8 cellular contexts compared by ENCODE assay signal in the genomic region with DNA sequence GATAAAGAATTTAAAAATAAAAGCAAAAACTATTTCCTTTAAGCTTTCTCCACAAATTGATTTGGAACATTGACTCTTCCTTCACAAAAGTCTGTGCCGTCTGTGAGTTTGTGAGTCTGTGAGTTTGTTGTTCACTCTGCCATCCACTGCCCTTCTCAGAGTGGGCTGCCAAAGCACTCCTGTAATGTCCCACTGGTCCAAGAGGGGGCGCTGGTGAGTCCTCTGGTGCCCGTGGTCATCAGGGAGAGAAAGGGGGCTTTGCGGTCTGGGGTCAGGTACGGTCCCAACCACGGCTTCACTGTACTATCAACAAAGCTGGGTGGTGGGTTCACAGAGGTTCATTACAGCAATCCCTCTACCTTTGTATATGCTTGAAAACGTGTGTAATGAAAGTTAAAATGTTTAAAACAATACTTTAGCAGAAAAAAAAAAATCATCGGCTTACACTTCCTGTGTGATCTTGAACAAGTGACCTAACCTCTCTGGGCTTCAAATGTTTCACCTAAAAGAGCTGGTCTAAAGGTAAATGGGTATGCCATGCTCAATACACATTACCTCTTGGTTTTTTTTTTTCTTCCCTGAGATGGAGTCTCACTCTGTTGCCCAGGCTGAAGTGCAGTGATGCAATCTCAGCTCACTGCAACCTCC.
DNase-seq lines count a peak whose midpoint lies in the region; ATAC-seq and TF ChIP-seq lines count a peak whose summit lies in the region.

No MANE protein-coding gene starts in this region.

- H3K9me3 ChIP-seq in DND-41 (ENCODE audit: insufficient read depth, low read length, severe bottlenecking) = no peaks in the 10 kb centered on the region
- no peaks in the 10 kb centered on the region for H3K9me3 ChIP-seq in MM.1S (replicated peaks; ENCODE audit: insufficient read depth, low read length)
- no peaks in the 10 kb centered on the region for H3K9me3 ChIP-seq in tibial artery

- intact Hi-C loops in tibial artery (cut with DNase I; ENCODE audit: low total_unique reads) = no loop called here

- H3K79me2 ChIP-seq in DND-41 (ENCODE audit: insufficient read depth, low read length) = no peaks in the 10 kb centered on the region
- no peaks in the 10 kb centered on the region for H3K79me2 ChIP-seq in MM.1S (ENCODE audit: low read length)

- H3K27me3 ChIP-seq in DND-41 (ENCODE audit: insufficient read depth, low read length, poor library complexity) (peaks cover 7% of the 10 kb centered on the region), MM.1S (replicated peaks; ENCODE audit: insufficient read depth, low read length) (0 out of 2 replicates have a peak, but pooled peaks cover 7% of the 10 kb centered on the region), tibial artery (peaks cover 0 to 6% of the 10 kb centered on the region in 2 donors)

- peaks cover 5% of the 10 kb centered on the region for H3K36me3 Mint-ChIP-seq in activated naive CD4-positive, alpha-beta T cell treated with anti-CD3 and anti-CD28 coated beads, Interleukin-2, amount 10 ng/mL, durations not matched to agents 7 days and 5 days

- peaks cover 6% of the 10 kb centered on the region for H3K27me3 Mint-ChIP-seq in activated naive CD4-positive, alpha-beta T cell treated with anti-CD3 and anti-CD28 coated beads, Interleukin-2, amount 10 ng/mL, durations not matched to agents 7 days and 5 days

- H3K27ac ChIP-seq in DND-41 (ENCODE audit: low read length) = no peak overlapping the region
- H3K27ac ChIP-seq in MM.1S (ENCODE audit: low read length) = no peak overlapping the region
- no peak overlapping the region for H3K27ac ChIP-seq in tibial artery

- H3K4me3 ChIP-seq in DND-41 (ENCODE audit: low read depth in 1 of 2, low read length in 2 of 2) = no peak overlapping the region
- H3K4me3 ChIP-seq in MM.1S (ENCODE audit: low read length) = no peak overlapping the region
- H3K4me3 ChIP-seq in tibial artery = no peak overlapping the region

- H3K9me3 Mint-ChIP-seq in activated naive CD4-positive, alpha-beta T cell treated with anti-CD3 and anti-CD28 coated beads, Interleukin-2, amount 10 ng/mL, durations not matched to agents 7 days and 5 days = no peaks in the 10 kb centered on the region

- H3K4me2 ChIP-seq in DND-41 (ENCODE audit: insufficient read depth, low read length) = no peak overlapping the region
- no peak overlapping the region for H3K4me2 ChIP-seq in MM.1S (ENCODE audit: low read depth, low read length)

- H3K4me1 ChIP-seq in DND-41 (ENCODE audit: insufficient read depth, low read length) = peaks cover 20% of the 10 kb centered on the region
- H3K4me1 ChIP-seq in MM.1S (ENCODE audit: low read length) = no peaks in the 10 kb centered on the region
- H3K4me1 ChIP-seq in tibial artery = peaks cover 0 to 7% (median 2%) of the 10 kb centered on the region in 4 donors

- peak; percentile 41 for DNase-seq in DND-41
- no peak for DNase-seq in MM.1S
- peak; percentile 56 for DNase-seq in activated naive CD4-positive, alpha-beta T cell treated with anti-CD3 and anti-CD28 coated beads, Interleukin-2, amount 10 ng/mL, durations not matched to agents 7 days and 5 days
- peak; percentile 15 for DNase-seq in kidney tubule cell (ENCODE audit: low spot score)
- DNase-seq in tibial artery = no peak
- DNase-seq in NCI-H1092 (lab: John Stamatoyannopoulos, UW) = no peak
- no peak for DNase-seq in NCI-H2081 treated with DMSO at 0.1 percent for 48 hours (lab: John Stamatoyannopoulos, UW)

- H3K9ac ChIP-seq in DND-41 (ENCODE audit: low read depth, low read length) (no peak overlapping the region), MM.1S (ENCODE audit: low read length) (no peak overlapping the region)

- no peaks in the 10 kb centered on the region for H3K9me2 ChIP-seq in MM.1S (replicated peaks; ENCODE audit: insufficient read depth, low read length)

- H3K27ac Mint-ChIP-seq in activated naive CD4-positive, alpha-beta T cell treated with anti-CD3 and anti-CD28 coated beads, Interleukin-2, amount 10 ng/mL, durations not matched to agents 7 days and 5 days = no peak overlapping the region

- no peak for ATAC-seq in DND-41 (ENCODE audit: insufficient read depth, low read depth)
- no peak for ATAC-seq in GM21825 (IDR thresholded peaks at IDR 0.05; ENCODE audit: unreplicated experiment)

- H4K20me1 ChIP-seq in DND-41 (ENCODE audit: insufficient read depth, low read length) (no peaks in the 10 kb centered on the region), MM.1S (ENCODE audit: insufficient read depth, low read length) (no peaks in the 10 kb centered on the region)

- H3F3A ChIP-seq in MM.1S (ENCODE audit: insufficient read depth, low read length) = no peaks in the 10 kb centered on the region

- TF ChIP-seq CTCF in DND-41 (IDR thresholded peaks at IDR 0.05; ENCODE audit: borderline replicate concordance, extremely low read depth, low read length, poor library complexity, severe bottlenecking) (peak; percentile 78), MM.1S (IDR thresholded peaks at IDR 0.05; ENCODE audit: low read length) (peak; percentile 72), tibial artery (IDR thresholded peaks at IDR 0.05) (peak; percentile 36 to 51)

- H3K36me3 ChIP-seq in DND-41 (ENCODE audit: insufficient read depth, low read length) (no peaks in the 10 kb centered on the region), MM.1S (replicated peaks; ENCODE audit: insufficient read depth, low read length) (no peaks in the 10 kb centered on the region), tibial artery (peaks cover 18 to 36% (median 20%) of the 10 kb centered on the region in 3 donors)

- no peak overlapping the region for H3K4me3 Mint-ChIP-seq in activated naive CD4-positive, alpha-beta T cell treated with anti-CD3 and anti-CD28 coated beads, Interleukin-2, amount 10 ng/mL, durations not matched to agents 7 days and 5 days

- CTCF ChIA-PET in activated naive CD4-positive, alpha-beta T cell treated with anti-CD3 and anti-CD28 coated beads, Interleukin-2, amount 10 ng/mL, durations not matched to agents 7 days and 5 days (lab: Charles Lee) = interaction anchor here (0.6 to 2.5 kb wide), 11 partner anchors 9 to 712 kb away, joined by 3 to 6 read pairs (median 3); no protein-coding TSS in a partner anchor

- H2AFZ ChIP-seq in DND-41 (ENCODE audit: low read depth, low read length) (no peak overlapping the region), MM.1S (ENCODE audit: low read length) (no peak overlapping the region)

- H3K4me1 Mint-ChIP-seq in activated naive CD4-positive, alpha-beta T cell treated with anti-CD3 and anti-CD28 coated beads, Interleukin-2, amount 10 ng/mL, durations not matched to agents 7 days and 5 days = peaks cover 36% of the 10 kb centered on the region

Comparison
In these comparisons a context has a peak if more than half of its experiments do, and no peak if none do; other contexts are left out.
1. DNase-seq: peak in DND-41 (single experiment), activated naive CD4-positive, alpha-beta T cell treated with anti-CD3 and anti-CD28 coated beads, Interleukin-2, amount 10 ng/mL, durations not matched to agents 7 days and 5 days (single experiment) and kidney tubule cell (single experiment); none in MM.1S (single experiment), tibial artery (0 of 2), NCI-H1092 (single experiment) and NCI-H2081 treated with DMSO at 0.1 percent for 48 hours (single experiment).
2. Peak in every context shown above with its lines, with median percentiles within 50 percentile points of each other: CTCF ChIP-seq.